26 cellular contexts compared by ENCODE assay signal in genomic region chr16:74487634-74488495, GRCh38.
DNase-seq lines count a peak whose midpoint lies in the region; FAIRE-seq and TF ChIP-seq lines count a peak whose summit lies in the region.
"Had no signal": no experiment of that assay in that cellular context is flagged by ENCODE, and none has a peak within 500 bp of the region (broad histone marks: within the 10 kb centered on the region; RNA-seq: fewer than 3 reads in every experiment).

No MANE protein-coding gene starts in this region.

- no TSS peak for BruUV-seq in A673 (replicated peaks; lab: Mats Ljungman, UMichigan)

- H3K4me1 ChIP-seq in A673 (ENCODE audit: insufficient read depth, low read length, poor library complexity, severe bottlenecking) (peaks cover 50% of the 10 kb centered on the region), mesendoderm (ENCODE audit: control insufficient read depth, low read depth, low read length) (no peaks in the 10 kb centered on the region)
- H3K4me1 ChIP-seq: lower lobe of right lung, transverse colon had no signal

- TF ChIP-seq POLR2A in GM12891 (IDR thresholded peaks at IDR 0.05; ENCODE audit: low read depth, low read length) = no peak

- H3K36me3 ChIP-seq in A673 (ENCODE audit: insufficient read depth, low read length, poor library complexity, severe bottlenecking) = peaks cover 94% of the 10 kb centered on the region
- no peaks in the 10 kb centered on the region for H3K36me3 ChIP-seq in mesendoderm (ENCODE audit: control insufficient read depth, insufficient read depth, low read length)

- TF ChIP-seq CTCF in A673 (conservative IDR thresholded peaks at IDR 0.05; ENCODE audit: low read depth, low read length) = no peak

- CTCF ChIA-PET in A673 (lab: Charles Lee) = interaction anchor here (0.5 kb wide), 1 partner anchor 384 kb away, joined by 3 read pairs; no protein-coding TSS in a partner anchor

- H3K56ac ChIP-seq in mesendoderm (ENCODE audit: low read length) = no peak overlapping the region

- DNase-seq in A673 (ENCODE audit: low spot score) (peak; percentile 56), GM12891 (ENCODE audit: insufficient read length, low spot score) (no peak), NCI-H2227 (lab: John Stamatoyannopoulos, UW; ENCODE audit: unreplicated experiment) (peak; percentile 67), mesendoderm (peak; percentile 41), NCI-H2029 (lab: John Stamatoyannopoulos, UW) (no peak)
- no peak for DNase-seq in stimulated activated naive CD4-positive, alpha-beta T cell treated with Interleukin-2 at 50 U/mL for 16 hours (lab: John Stamatoyannopoulos, UW)
- no peak for DNase-seq in activated effector memory CD4-positive, alpha-beta T cell treated with anti-CD3 and anti-CD28 coated beads, Interleukin-2, amount 50 U/mL, for 16 hours
- DNase-seq: activated CD4-positive, alpha-beta T cell treated with anti-CD3 and anti-CD28 coated beads, Interleukin-2, amount 50 U/mL, for 4 hours; anterior cingulate cortex; DND-41; esophagus squamous epithelium; foreskin keratinocyte; GF-D8; H7; heart left ventricle; lower lobe of right lung; natural killer cell; NCI-H1436 treated with DMSO at 0.1 percent for 48 hours; NCI-H524 treated with DMSO at 0.1 percent for 48 hours; PC-3; stimulated activated CD4-positive, alpha-beta T cell treated with anti-CD3 and anti-CD28 coated beads, Interleukin-4, amount 100 ng/mL, for 24 hours; transverse colon had no signal

- H3K18ac ChIP-seq in mesendoderm (ENCODE audit: low read length) = no peak overlapping the region

- no peak overlapping the region for H2BK15ac ChIP-seq in mesendoderm (replicated peaks; ENCODE audit: low read depth)

- H3K9me3 ChIP-seq in A673 (ENCODE audit: low read depth, low read length, poor library complexity, severe bottlenecking) = no peaks in the 10 kb centered on the region
- H3K9me3 ChIP-seq: esophagus squamous epithelium, heart left ventricle, lower lobe of right lung, transverse colon had no signal

- intact Hi-C loops in A673 (cut with micrococcal nuclease; ENCODE audit: unreplicated experiment) = no loop called here

- no peak overlapping the region for H2AK5ac ChIP-seq in mesendoderm (ENCODE audit: low read length)

- FAIRE-seq in GM12891 (lab: Jason Lieb, UNC) = peak; percentile 40
- FAIRE-seq: bronchial epithelial cell, HepG2, TTC549 had no signal

- H3K23ac ChIP-seq in mesendoderm (ENCODE audit: low read length) = no peak overlapping the region

- no peak overlapping the region for H3K4me2 ChIP-seq in mesendoderm (ENCODE audit: low read length)

- no peaks in the 10 kb centered on the region for H3K79me1 ChIP-seq in mesendoderm (ENCODE audit: low read length)

- H2BK5ac ChIP-seq in mesendoderm (ENCODE audit: low read length) = no peak overlapping the region

- H3K27me3 ChIP-seq in A673 (replicated peaks; ENCODE audit: insufficient read depth, low read depth, low read length, poor library complexity) (no peaks in the 10 kb centered on the region), mesendoderm (ENCODE audit: insufficient read depth, low read length, poor library complexity) (no peaks in the 10 kb centered on the region)
- H3K27me3 ChIP-seq: esophagus squamous epithelium, foreskin keratinocyte, heart left ventricle, transverse colon had no signal

- H3K4me3 ChIP-seq in A673 (ENCODE audit: low read depth, low read length, poor library complexity, severe bottlenecking) (no peak overlapping the region), mesendoderm (ENCODE audit: low read length) (no peak overlapping the region)
- H3K4me3 ChIP-seq: esophagus squamous epithelium, heart left ventricle, lower lobe of right lung, transverse colon had no signal

- no peak overlapping the region for H2BK120ac ChIP-seq in mesendoderm (ENCODE audit: low read depth, low read length)

- H3K27ac ChIP-seq in A673 (ENCODE audit: low read depth, low read length, poor library complexity, severe bottlenecking) = peak overlapping the region; percentile 55
- H3K27ac ChIP-seq in mesendoderm (ENCODE audit: low read depth, low read length) = no peak overlapping the region
- H3K27ac ChIP-seq: C4-2B, foreskin keratinocyte, heart left ventricle, lower lobe of right lung, transverse colon had no signal

- no peak overlapping the region for H3K4ac ChIP-seq in mesendoderm (ENCODE audit: low read depth, low read length)

- POLR2A ChIA-PET in A673 (lab: Charles Lee; ENCODE audit: low non-redundant PET) = no interaction called here

- no peaks in the 10 kb centered on the region for H3K79me2 ChIP-seq in mesendoderm (ENCODE audit: control insufficient read depth, insufficient read depth, low read length)

- H3K9ac ChIP-seq in mesendoderm (ENCODE audit: low read length) = no peak overlapping the region

- WGBS in mesendoderm (ENCODE audit: extremely low coverage, insufficient coverage, low lambda C conversion rate) = no CpG with 5 or more reads among the region's 9 CpGs

- H4K8ac ChIP-seq in mesendoderm (ENCODE audit: low read depth, low read length) = no peak overlapping the region

- H4K5ac ChIP-seq in mesendoderm (ENCODE audit: low read length) = no peak overlapping the region

TF ChIP-seq in GM12891, 5 proteins besides CTCF, POLR2A, EP300 and RAD21:
- TF ChIP-seq TAF1 (IDR thresholded peaks at IDR 0.05; ENCODE audit: low read depth, low read length) (no peak), SPI1 (IDR thresholded peaks at IDR 0.05; ENCODE audit: low read depth, low read length) (no peak), POLR2AphosphoS5 (IDR thresholded peaks at IDR 0.05; ENCODE audit: low read depth, low read length) (no peak), PAX5 (IDR thresholded peaks at IDR 0.05; ENCODE audit: insufficient read depth, low read length, severe bottlenecking) (no peak), POU2F2 (IDR thresholded peaks at IDR 0.05; ENCODE audit: low read depth, low read length) (no peak)
TF ChIP-seq in GM12891: peak in this region for 0.

Comparison
In these comparisons a context has a peak if more than half of its experiments do, and no peak if none do; other contexts are left out.
1. DNase-seq: peak in A673 (single experiment), NCI-H2227 (single experiment) and mesendoderm (single experiment); none in GM12891 (single experiment), NCI-H2029 (single experiment), stimulated activated naive CD4-positive, alpha-beta T cell treated with Interleukin-2 at 50 U/mL for 16 hours (single experiment) and activated effector memory CD4-positive, alpha-beta T cell treated with anti-CD3 and anti-CD28 coated beads, Interleukin-2, amount 50 U/mL, for 16 hours (single experiment).